ENCODE assay signal across 16 cellular contexts in genomic region chr9:16343249-16344237, GRCh38.
DNase-seq lines count a peak whose midpoint lies in the region; ATAC-seq and TF ChIP-seq lines count a peak whose summit lies in the region.
"Had no signal": no experiment of that assay in that cellular context is flagged by ENCODE, and none has a peak within 500 bp of the region (broad histone marks: within the 10 kb centered on the region; RNA-seq: fewer than 3 reads in every experiment).

No MANE protein-coding gene starts in this region.

- CTCF ChIA-PET in RWPE1 (lab: Yijun Ruan, JAX) = interaction anchor here (0.6 to 0.7 kb wide), 2 partner anchors 300 to 592 kb away, joined by 3 to 4 read pairs; no protein-coding TSS in a partner anchor

- ATAC-seq in GM19452 (IDR thresholded peaks at IDR 0.05; ENCODE audit: unreplicated experiment) = no peak
- ATAC-seq in HG03460 (IDR thresholded peaks at IDR 0.05; ENCODE audit: unreplicated experiment) = no peak
- ATAC-seq: stimulated activated naive CD8-positive, alpha-beta T cell treated with anti-CD3 and anti-CD28 coated beads, Interleukin-15, amount 100 ng/mL, for 72 hours had no signal

- intact Hi-C loops in testis (cut with DNase I; ENCODE audit: low total_unique reads) = no loop called here

- no peak for TF ChIP-seq CTCF in RWPE1 (conservative IDR thresholded peaks at IDR 0.05; ENCODE audit: low read depth)
- TF ChIP-seq CTCF in testis (IDR thresholded peaks at IDR 0.05) = no peak

- H3K27me3 ChIP-seq in muscle layer of colon (ENCODE audit: control insufficient read depth in 1 of 2, insufficient read depth in 2 of 2, low read length in 2 of 2) = no peaks in the 10 kb centered on the region
- H3K27me3 ChIP-seq in testis = no peaks in the 10 kb centered on the region

- no peaks in the 10 kb centered on the region for H3K36me3 ChIP-seq in muscle layer of colon (ENCODE audit: insufficient read depth, low read length)
- no peaks in the 10 kb centered on the region for H3K36me3 ChIP-seq in testis (ENCODE audit: low read depth, missing control alignments)

- H3K4me1 ChIP-seq in muscle layer of colon (ENCODE audit: insufficient read depth, low read length) (no peaks in the 10 kb centered on the region), testis (peaks cover 10% of the 10 kb centered on the region)

- H3K4me3 ChIP-seq in muscle layer of colon (ENCODE audit: low read depth in 1 of 2, low read length in 2 of 2) (no peak overlapping the region), testis (no peak overlapping the region)

- POLR2A ChIA-PET in RWPE1 (lab: Yijun Ruan, JAX; ENCODE audit: low non-redundant PET) = no interaction called here

- WGBS in testis, 2 donors = 60 to 61% methylated on average over 12 of the region's 12 CpGs

- DNase-seq in RWPE1 (ENCODE audit: low spot score) = peak; percentile 8
- DNase-seq in fibroblast of gingiva (ENCODE audit: low read depth) = peak; percentile 39
- peak; percentile 45 for DNase-seq in testis
- DNase-seq in dermis blood vessel endothelial cell = no peak
- no peak for DNase-seq in OCI-M2 (lab: John Stamatoyannopoulos, UW; ENCODE audit: unreplicated experiment)
- DNase-seq: activated gamma-delta T cell; DND-41; NCI-H146; NCI-H510A; stimulated activated CD4-positive, alpha-beta T cell treated with anti-CD3 and anti-CD28 coated beads, Interleukin-12 subunit alpha, Interleukin-12 subunit beta, amount 100 ng/mL, for 4 hours; stimulated activated naive CD8-positive, alpha-beta T cell treated with anti-CD3 and anti-CD28 coated beads, Interleukin-15, amount 100 ng/mL, for 72 hours had no signal

- H3K9ac ChIP-seq in muscle layer of colon (ENCODE audit: low read length) = no peak overlapping the region
- H3K9ac ChIP-seq: KMS-11 had no signal

- TF ChIP-seq POLR2A in testis (IDR thresholded peaks at IDR 0.05) = no peak

- H3K27ac ChIP-seq in RWPE1 (no peak overlapping the region), muscle layer of colon (ENCODE audit: low read depth, low read length) (peak overlapping the region; percentile 2), testis (no peak overlapping the region)
- H3K27ac ChIP-seq: C4-2B, KMS-11 had no signal

- H3K9me3 ChIP-seq in muscle layer of colon (ENCODE audit: low read length) (no peaks in the 10 kb centered on the region), testis (no peaks in the 10 kb centered on the region)

Comparison
In these comparisons a context has a peak if more than half of its experiments do, and no peak if none do; other contexts are left out.
1. DNase-seq: peak in RWPE1 (single experiment), fibroblast of gingiva (single experiment) and testis (single experiment); none in dermis blood vessel endothelial cell (single experiment) and OCI-M2 (single experiment).